13 cellular contexts compared by ENCODE assay signal in genomic region chr10:6101181-6101580, GRCh38. TPM values are rescaled to one million over a fixed set of nuclear protein-coding genes. Genes with fewer than 3 reads are reported as not detected.
DNase-seq lines count a peak whose midpoint lies in the region; ATAC-seq, FAIRE-seq and TF ChIP-seq lines count a peak whose summit lies in the region.
"Had no signal": no experiment of that assay in that cellular context is flagged by ENCODE, and none has a peak within 500 bp of the region (broad histone marks: within the 10 kb centered on the region; RNA-seq: fewer than 3 reads in every experiment).

No MANE protein-coding gene starts in this region.

- peak; percentile 32; the same call in 1 of the 2 replicates for TF ChIP-seq POLR2A in GM12891 (IDR thresholded peaks at IDR 0.05; ENCODE audit: low read depth, low read length)

- DNase-seq in GM12891 (ENCODE audit: insufficient read length, low spot score) (no peak), GM20000 (ENCODE audit: low spot score) (peak; percentile 56), activated B cell treated with CpG ODN at 0.5 μM for 24 hours (no peak), dermis blood vessel endothelial cell (no peak), NCI-H510A treated with DMSO at 0.1 percent for 48 hours (lab: John Stamatoyannopoulos, UW) (no peak), COLO829 (ENCODE audit: low spot score) (no peak)
- no peak for DNase-seq in activated CD4-positive, alpha-beta T cell treated with anti-CD3 and anti-CD28 coated beads for 48 hours
- DNase-seq: amniotic stem cell, DMS79 treated with DMSO at 0.1 percent for 48 hours, NCI-H774 had no signal

- peak; percentile 72 for FAIRE-seq in GM12891 (lab: Jason Lieb, UNC)

- H3K36me3 Mint-ChIP-seq in activated B cell treated with CpG ODN at 0.5 μM for 24 hours (ENCODE audit: low read depth): peaks cover 82% of the 10 kb centered on the region

- intact Hi-C loops in activated B cell treated with CpG ODN at 0.5 μM for 24 hours (cut with micrococcal nuclease): no loop called here

- POLR2A ChIA-PET in activated B cell treated with CpG ODN at 0.5 μM for 24 hours (lab: Charles Lee): interaction anchor here (0.5 to 1.0 kb wide), 2 partner anchors 10 to 11 kb away, joined by 3 to 8 read pairs; no protein-coding TSS in a partner anchor

- H3K4me1 Mint-ChIP-seq in activated B cell treated with CpG ODN at 0.5 μM for 24 hours: peaks cover 23% of the 10 kb centered on the region

- H3K27me3 Mint-ChIP-seq in activated B cell treated with CpG ODN at 0.5 μM for 24 hours: no peaks in the 10 kb centered on the region
- H3K27me3 Mint-ChIP-seq: dendritic cell treated with granulocyte-macrophage colony-stimulating factor and Interleukin-4, amounts not matched to agents 40 ng/mL and 50 ng/mL, for 4 days had no signal

- peak overlapping the region; percentile 66 for H3K27ac Mint-ChIP-seq in activated B cell treated with CpG ODN at 0.5 μM for 24 hours
- H3K27ac Mint-ChIP-seq: dendritic cell treated with granulocyte-macrophage colony-stimulating factor and Interleukin-4, amounts not matched to agents 40 ng/mL and 50 ng/mL, for 4 days had no signal

- no peaks in the 10 kb centered on the region for H3K9me3 Mint-ChIP-seq in activated B cell treated with CpG ODN at 0.5 μM for 24 hours
- H3K9me3 Mint-ChIP-seq: dendritic cell treated with granulocyte-macrophage colony-stimulating factor and Interleukin-4, amounts not matched to agents 40 ng/mL and 50 ng/mL, for 4 days had no signal

- ATAC-seq in HG02981 (IDR thresholded peaks at IDR 0.05; ENCODE audit: unreplicated experiment) (peak; percentile 54), activated B cell treated with CpG ODN at 0.5 μM for 24 hours (ENCODE audit: low read depth) (peak; percentile 84)

- H3K4me3 Mint-ChIP-seq in activated B cell treated with CpG ODN at 0.5 μM for 24 hours: peak overlapping the region; percentile 44
- H3K4me3 Mint-ChIP-seq: dendritic cell treated with granulocyte-macrophage colony-stimulating factor and Interleukin-4, amounts not matched to agents 40 ng/mL and 50 ng/mL, for 4 days had no signal

- CTCF ChIA-PET in activated B cell treated with CpG ODN at 0.5 μM for 24 hours (lab: Charles Lee): interaction anchor here (1.1 to 1.3 kb wide), 2 partner anchors 15 to 301 kb away, joined by 3 to 4 read pairs; no protein-coding TSS in a partner anchor

- TF ChIP-seq CTCF in GM20000 (IDR thresholded peaks at IDR 0.05; ENCODE audit: extremely low read depth, missing control alignments) (no peak), activated B cell treated with CpG ODN at 0.5 μM for 24 hours (IDR thresholded peaks at IDR 0.05) (no peak)

TF ChIP-seq in GM12891, 5 proteins besides CTCF, POLR2A, EP300 and RAD21:
- TF ChIP-seq SPI1 (IDR thresholded peaks at IDR 0.05; ENCODE audit: low read depth, low read length): no peak
- TF ChIP-seq TAF1 (IDR thresholded peaks at IDR 0.05; ENCODE audit: low read depth, low read length): no peak
- peak; percentile 75 for TF ChIP-seq POU2F2 (IDR thresholded peaks at IDR 0.05; ENCODE audit: low read depth, low read length)
- TF ChIP-seq PAX5 (IDR thresholded peaks at IDR 0.05; ENCODE audit: insufficient read depth, low read length, severe bottlenecking): no peak
- no peak for TF ChIP-seq POLR2AphosphoS5 (IDR thresholded peaks at IDR 0.05; ENCODE audit: low read depth, low read length)

RNA-seq across cellular contexts. Expression of gene RBM17, which starts 12.3 kb away (rescaled TPM):
- polyA plus RNA-seq in GM12891 (2012; ENCODE audit: low read depth, missing spikeins): 90.1 TPM
- 207 and 209 TPM in 2 replicates for total RNA-seq in activated B cell treated with CpG ODN at 0.5 μM for 24 hours
- total RNA-seq in dermis blood vessel endothelial cell: 65.3 and 67.9 TPM in 2 replicates

RNA-seq across cellular contexts. Expression of gene IL2RA, which starts 39.0 kb away (rescaled TPM):
- 5.0 TPM for polyA plus RNA-seq in GM12891 (2012; ENCODE audit: low read depth, missing spikeins)
- total RNA-seq in activated B cell treated with CpG ODN at 0.5 μM for 24 hours (151 and 160 TPM in 2 replicates), dermis blood vessel endothelial cell (not detected in 2 replicates)
- total RNA-seq: HT-29 had no signal

Comparison
In these comparisons a context has a peak if more than half of its experiments do, and no peak if none do; other contexts are left out.
1. RNA of gene IL2RA, which starts 39.0 kb away (total RNA-seq): 151 to 160 TPM in activated B cell treated with CpG ODN at 0.5 μM for 24 hours; not detected in dermis blood vessel endothelial cell; every median in the first group is over 100 times any median in the second.